1 cellular context compared by ENCODE assay signal in genomic region chr16:74740795-74741304, GRCh38.
TF ChIP-seq lines count a peak whose summit lies in the region.

No MANE protein-coding gene starts in this region.

TF ChIP-seq in HCT116, 20 proteins besides CTCF, POLR2A, EP300 and RAD21 (continued from another document):
- TF ChIP-seq YY1 (IDR thresholded peaks at IDR 0.05; ENCODE audit: extremely low read depth, insufficient replicate concordance, low read depth, low read length), result peak; percentile 77
- no peak for TF ChIP-seq CBX3 (IDR thresholded peaks at IDR 0.05; ENCODE audit: low read depth)
- TF ChIP-seq ZFX (IDR thresholded peaks at IDR 0.05), result no peak
- TF ChIP-seq TCF7L2 (IDR thresholded peaks at IDR 0.05; ENCODE audit: borderline replicate concordance, extremely low read depth, insufficient read depth, insufficient read length), result peak; percentile 54
- TF ChIP-seq SP1 (IDR thresholded peaks at IDR 0.05; ENCODE audit: low read depth), result no peak
- TF ChIP-seq, protein P1, sequence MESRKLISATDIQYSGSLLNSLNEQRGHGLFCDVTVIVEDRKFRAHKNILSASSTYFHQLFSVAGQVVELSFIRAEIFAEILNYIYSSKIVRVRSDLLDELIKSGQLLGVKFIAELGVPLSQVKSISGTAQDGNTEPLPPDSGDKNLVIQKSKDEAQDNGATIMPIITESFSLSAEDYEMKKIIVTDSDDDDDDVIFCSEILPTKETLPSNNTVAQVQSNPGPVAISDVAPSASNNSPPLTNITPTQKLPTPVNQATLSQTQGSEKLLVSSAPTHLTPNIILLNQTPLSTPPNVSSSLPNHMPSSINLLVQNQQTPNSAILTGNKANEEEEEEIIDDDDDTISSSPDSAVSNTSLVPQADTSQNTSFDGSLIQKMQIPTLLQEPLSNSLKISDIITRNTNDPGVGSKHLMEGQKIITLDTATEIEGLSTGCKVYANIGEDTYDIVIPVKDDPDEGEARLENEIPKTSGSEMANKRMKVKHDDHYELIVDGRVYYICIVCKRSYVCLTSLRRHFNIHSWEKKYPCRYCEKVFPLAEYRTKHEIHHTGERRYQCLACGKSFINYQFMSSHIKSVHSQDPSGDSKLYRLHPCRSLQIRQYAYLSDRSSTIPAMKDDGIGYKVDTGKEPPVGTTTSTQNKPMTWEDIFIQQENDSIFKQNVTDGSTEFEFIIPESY (IDR thresholded peaks at IDR 0.05; ENCODE audit: extremely low read depth, insufficient replicate concordance, low read length), result no peak
